Comparison of ENCODE assay signal across 1 cellular context in the genomic region with DNA sequence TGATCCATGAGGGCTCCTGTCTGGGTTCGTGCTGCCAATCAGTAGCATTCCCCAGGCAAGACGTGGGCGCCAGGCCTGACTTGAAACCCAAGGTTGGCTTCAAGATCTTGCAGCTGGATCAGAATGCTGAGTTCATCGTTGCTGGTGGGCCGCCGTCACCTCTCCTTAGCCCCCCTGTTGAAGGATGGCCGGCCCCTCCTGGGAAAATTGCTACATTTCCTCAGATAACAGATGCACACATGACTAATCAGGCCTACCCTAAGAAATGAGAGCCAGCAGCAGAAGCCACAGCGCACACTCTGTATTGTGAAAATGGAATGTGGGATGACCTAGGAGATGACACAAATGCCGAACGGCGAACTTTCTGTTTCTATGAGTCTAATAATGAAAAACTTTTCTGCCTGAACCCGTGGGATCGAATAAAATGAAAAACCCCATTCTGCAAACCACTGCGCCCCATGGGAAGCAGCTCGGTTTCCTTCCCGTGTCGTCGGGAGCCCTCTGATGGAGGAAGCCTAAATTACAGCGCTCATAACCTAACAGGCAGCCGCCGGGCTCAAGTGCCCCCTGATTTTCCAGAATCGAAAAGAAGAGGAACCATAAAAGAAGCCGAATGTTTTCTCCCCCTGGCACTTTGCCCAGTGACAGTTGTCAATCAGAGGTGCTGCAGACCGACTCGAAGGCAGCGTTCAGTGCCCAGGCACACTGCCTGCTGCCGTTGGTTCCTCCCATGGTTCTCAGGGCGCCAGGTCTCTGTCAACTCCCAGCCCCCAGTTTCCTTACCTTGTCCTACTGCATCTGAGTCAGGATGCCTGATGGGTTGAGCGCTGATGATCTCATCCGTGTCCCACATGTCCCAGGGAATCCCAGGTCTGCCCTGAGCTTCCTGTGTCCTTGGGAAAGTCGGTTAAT.
A peak's percentile ranks its signal among the peaks of the same experiment; 100 is the strongest.
TF ChIP-seq lines count a peak whose summit lies in the region.

No MANE protein-coding gene starts in this region.

TF ChIP-seq in GM12878, 131 proteins besides CTCF, POLR2A, EP300 and RAD21 (continued from another document):
- TF ChIP-seq, protein P1, sequence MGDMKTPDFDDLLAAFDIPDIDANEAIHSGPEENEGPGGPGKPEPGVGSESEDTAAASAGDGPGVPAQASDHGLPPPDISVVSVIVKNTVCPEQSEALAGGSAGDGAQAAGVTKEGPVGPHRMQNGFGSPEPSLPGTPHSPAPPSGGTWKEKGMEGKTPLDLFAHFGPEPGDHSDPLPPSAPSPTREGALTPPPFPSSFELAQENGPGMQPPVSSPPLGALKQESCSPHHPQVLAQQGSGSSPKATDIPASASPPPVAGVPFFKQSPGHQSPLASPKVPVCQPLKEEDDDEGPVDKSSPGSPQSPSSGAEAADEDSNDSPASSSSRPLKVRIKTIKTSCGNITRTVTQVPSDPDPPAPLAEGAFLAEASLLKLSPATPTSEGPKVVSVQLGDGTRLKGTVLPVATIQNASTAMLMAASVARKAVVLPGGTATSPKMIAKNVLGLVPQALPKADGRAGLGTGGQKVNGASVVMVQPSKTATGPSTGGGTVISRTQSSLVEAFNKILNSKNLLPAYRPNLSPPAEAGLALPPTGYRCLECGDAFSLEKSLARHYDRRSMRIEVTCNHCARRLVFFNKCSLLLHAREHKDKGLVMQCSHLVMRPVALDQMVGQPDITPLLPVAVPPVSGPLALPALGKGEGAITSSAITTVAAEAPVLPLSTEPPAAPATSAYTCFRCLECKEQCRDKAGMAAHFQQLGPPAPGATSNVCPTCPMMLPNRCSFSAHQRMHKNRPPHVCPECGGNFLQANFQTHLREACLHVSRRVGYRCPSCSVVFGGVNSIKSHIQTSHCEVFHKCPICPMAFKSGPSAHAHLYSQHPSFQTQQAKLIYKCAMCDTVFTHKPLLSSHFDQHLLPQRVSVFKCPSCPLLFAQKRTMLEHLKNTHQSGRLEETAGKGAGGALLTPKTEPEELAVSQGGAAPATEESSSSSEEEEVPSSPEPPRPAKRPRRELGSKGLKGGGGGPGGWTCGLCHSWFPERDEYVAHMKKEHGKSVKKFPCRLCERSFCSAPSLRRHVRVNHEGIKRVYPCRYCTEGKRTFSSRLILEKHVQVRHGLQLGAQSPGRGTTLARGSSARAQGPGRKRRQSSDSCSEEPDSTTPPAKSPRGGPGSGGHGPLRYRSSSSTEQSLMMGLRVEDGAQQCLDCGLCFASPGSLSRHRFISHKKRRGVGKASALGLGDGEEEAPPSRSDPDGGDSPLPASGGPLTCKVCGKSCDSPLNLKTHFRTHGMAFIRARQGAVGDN (IDR thresholded peaks at IDR 0.05), result 0 out of 2 replicates have a peak, but pooled peaks have one; percentile 41
- TF ChIP-seq, protein P2, sequence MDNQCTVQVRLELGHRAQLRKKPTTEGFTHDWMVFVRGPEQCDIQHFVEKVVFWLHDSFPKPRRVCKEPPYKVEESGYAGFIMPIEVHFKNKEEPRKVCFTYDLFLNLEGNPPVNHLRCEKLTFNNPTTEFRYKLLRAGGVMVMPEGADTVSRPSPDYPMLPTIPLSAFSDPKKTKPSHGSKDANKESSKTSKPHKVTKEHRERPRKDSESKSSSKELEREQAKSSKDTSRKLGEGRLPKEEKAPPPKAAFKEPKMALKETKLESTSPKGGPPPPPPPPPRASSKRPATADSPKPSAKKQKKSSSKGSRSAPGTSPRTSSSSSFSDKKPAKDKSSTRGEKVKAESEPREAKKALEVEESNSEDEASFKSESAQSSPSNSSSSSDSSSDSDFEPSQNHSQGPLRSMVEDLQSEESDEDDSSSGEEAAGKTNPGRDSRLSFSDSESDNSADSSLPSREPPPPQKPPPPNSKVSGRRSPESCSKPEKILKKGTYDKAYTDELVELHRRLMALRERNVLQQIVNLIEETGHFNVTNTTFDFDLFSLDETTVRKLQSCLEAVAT (IDR thresholded peaks at IDR 0.05), result 0 out of 2 replicates have a peak, but pooled peaks have one; percentile 8
- TF ChIP-seq CHD1 (IDR thresholded peaks at IDR 0.05; ENCODE audit: low read depth, low read length) (no peak), BCL11A (IDR thresholded peaks at IDR 0.05; ENCODE audit: low read depth, low read length) (0 out of 2 replicates have a peak, but pooled peaks have one; percentile 8), ZNF274 (IDR thresholded peaks at IDR 0.05; ENCODE audit: insufficient read depth, insufficient read length) (no peak), MTA2 (IDR thresholded peaks at IDR 0.05; ENCODE audit: low read depth) (peak; percentile 23; the same call in 1 of the 2 replicates), TCF7 (IDR thresholded peaks at IDR 0.05; ENCODE audit: borderline replicate concordance) (no peak), SPI1 (IDR thresholded peaks at IDR 0.05; ENCODE audit: borderline replicate concordance, insufficient read depth, low read depth, low read length) (no peak), MEF2B (IDR thresholded peaks at IDR 0.05; ENCODE audit: partially characterized antibody, poor library complexity, severe bottlenecking) (peak; percentile 95), TBL1XR1 (IDR thresholded peaks at IDR 0.05; ENCODE audit: low read depth, low read length) (peak; percentile 76; the same call in 1 of the 2 replicates), JUND (IDR thresholded peaks at IDR 0.05; ENCODE audit: low read depth, low read length) (no peak)
- TF ChIP-seq, protein P3, sequence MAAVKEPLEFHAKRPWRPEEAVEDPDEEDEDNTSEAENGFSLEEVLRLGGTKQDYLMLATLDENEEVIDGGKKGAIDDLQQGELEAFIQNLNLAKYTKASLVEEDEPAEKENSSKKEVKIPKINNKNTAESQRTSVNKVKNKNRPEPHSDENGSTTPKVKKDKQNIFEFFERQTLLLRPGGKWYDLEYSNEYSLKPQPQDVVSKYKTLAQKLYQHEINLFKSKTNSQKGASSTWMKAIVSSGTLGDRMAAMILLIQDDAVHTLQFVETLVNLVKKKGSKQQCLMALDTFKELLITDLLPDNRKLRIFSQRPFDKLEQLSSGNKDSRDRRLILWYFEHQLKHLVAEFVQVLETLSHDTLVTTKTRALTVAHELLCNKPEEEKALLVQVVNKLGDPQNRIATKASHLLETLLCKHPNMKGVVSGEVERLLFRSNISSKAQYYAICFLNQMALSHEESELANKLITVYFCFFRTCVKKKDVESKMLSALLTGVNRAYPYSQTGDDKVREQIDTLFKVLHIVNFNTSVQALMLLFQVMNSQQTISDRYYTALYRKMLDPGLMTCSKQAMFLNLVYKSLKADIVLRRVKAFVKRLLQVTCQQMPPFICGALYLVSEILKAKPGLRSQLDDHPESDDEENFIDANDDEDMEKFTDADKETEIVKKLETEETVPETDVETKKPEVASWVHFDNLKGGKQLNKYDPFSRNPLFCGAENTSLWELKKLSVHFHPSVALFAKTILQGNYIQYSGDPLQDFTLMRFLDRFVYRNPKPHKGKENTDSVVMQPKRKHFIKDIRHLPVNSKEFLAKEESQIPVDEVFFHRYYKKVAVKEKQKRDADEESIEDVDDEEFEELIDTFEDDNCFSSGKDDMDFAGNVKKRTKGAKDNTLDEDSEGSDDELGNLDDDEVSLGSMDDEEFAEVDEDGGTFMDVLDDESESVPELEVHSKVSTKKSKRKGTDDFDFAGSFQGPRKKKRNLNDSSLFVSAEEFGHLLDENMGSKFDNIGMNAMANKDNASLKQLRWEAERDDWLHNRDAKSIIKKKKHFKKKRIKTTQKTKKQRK (IDR thresholded peaks at IDR 0.05; ENCODE audit: low read depth, low read length), result no peak
- TF ChIP-seq, protein P4, sequence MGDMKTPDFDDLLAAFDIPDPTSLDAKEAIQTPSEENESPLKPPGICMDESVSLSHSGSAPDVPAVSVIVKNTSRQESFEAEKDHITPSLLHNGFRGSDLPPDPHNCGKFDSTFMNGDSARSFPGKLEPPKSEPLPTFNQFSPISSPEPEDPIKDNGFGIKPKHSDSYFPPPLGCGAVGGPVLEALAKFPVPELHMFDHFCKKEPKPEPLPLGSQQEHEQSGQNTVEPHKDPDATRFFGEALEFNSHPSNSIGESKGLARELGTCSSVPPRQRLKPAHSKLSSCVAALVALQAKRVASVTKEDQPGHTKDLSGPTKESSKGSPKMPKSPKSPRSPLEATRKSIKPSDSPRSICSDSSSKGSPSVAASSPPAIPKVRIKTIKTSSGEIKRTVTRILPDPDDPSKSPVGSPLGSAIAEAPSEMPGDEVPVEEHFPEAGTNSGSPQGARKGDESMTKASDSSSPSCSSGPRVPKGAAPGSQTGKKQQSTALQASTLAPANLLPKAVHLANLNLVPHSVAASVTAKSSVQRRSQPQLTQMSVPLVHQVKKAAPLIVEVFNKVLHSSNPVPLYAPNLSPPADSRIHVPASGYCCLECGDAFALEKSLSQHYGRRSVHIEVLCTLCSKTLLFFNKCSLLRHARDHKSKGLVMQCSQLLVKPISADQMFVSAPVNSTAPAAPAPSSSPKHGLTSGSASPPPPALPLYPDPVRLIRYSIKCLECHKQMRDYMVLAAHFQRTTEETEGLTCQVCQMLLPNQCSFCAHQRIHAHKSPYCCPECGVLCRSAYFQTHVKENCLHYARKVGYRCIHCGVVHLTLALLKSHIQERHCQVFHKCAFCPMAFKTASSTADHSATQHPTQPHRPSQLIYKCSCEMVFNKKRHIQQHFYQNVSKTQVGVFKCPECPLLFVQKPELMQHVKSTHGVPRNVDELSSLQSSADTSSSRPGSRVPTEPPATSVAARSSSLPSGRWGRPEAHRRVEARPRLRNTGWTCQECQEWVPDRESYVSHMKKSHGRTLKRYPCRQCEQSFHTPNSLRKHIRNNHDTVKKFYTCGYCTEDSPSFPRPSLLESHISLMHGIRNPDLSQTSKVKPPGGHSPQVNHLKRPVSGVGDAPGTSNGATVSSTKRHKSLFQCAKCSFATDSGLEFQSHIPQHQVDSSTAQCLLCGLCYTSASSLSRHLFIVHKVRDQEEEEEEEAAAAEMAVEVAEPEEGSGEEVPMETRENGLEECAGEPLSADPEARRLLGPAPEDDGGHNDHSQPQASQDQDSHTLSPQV (IDR thresholded peaks at IDR 0.05), result 0 out of 2 replicates have a peak, but pooled peaks have one; percentile 53
TF ChIP-seq in GM12878: peak in this region for 37.
